In genomic region chr22:39547587-39547947, GRCh38 we compare ENCODE assay signal across 18 cellular contexts. TPM values are rescaled to one million over a fixed set of nuclear protein-coding genes. Genes with fewer than 3 reads are reported as not detected.
DNase-seq lines count a peak whose midpoint lies in the region; ATAC-seq, FAIRE-seq and TF ChIP-seq lines count a peak whose summit lies in the region.
"Had no signal": no experiment of that assay in that cellular context is flagged by ENCODE, and none has a peak within 500 bp of the region (broad histone marks: within the 10 kb centered on the region; RNA-seq: fewer than 3 reads in every experiment).

No MANE protein-coding gene starts in this region.

- no peaks in the 10 kb centered on the region for H3K4me1 ChIP-seq in HepG2 (ENCODE audit: insufficient read depth, low read length)
- H3K4me1 ChIP-seq in right lobe of liver = no peaks in the 10 kb centered on the region
- H3K4me1 ChIP-seq in thyroid gland = peaks cover 21 to 31% of the 10 kb centered on the region in 2 donors

- H3K27me3 ChIP-seq in HepG2 (ENCODE audit: control insufficient read depth in 1 of 2, insufficient read depth in 2 of 2, low read length in 2 of 2) (peaks cover 0 to 13% of the 10 kb centered on the region in 2 experiments; a peak in 3 of 5 replicates), right lobe of liver (peaks cover 0 to 14% of the 10 kb centered on the region in 2 donors), thyroid gland (no peaks in the 10 kb centered on the region)
- H3K27me3 ChIP-seq: BE2C had no signal

- 0% methylated on average over 2 of the region's 2 CpGs for WGBS in HepG2 (ENCODE audit: low lambda C conversion rate)
- 23% methylated on average over 2 of the region's 2 CpGs for WGBS in right lobe of liver (ENCODE audit: insufficient coverage, low coverage, low lambda C conversion rate, missing lambda C conversion rate)
- WGBS in thyroid gland, 2 donors = 19 to 24% methylated on average over 2 of the region's 2 CpGs

- H3K79me2 ChIP-seq in HepG2 (ENCODE audit: insufficient read depth, low read length) = no peaks in the 10 kb centered on the region

- TF ChIP-seq POLR2A in HepG2 (IDR thresholded peaks at IDR 0.05; ENCODE audit: insufficient read depth in 1 of 2, low read depth in 2 of 2, low read length in 2 of 2) = no peak
- no peak for TF ChIP-seq POLR2A in right lobe of liver (IDR thresholded peaks at IDR 0.05)
- TF ChIP-seq POLR2A in thyroid gland (IDR thresholded peaks at IDR 0.05) = no peak

- no peak overlapping the region for H3K4me2 ChIP-seq in HepG2 (ENCODE audit: low read depth, low read length)

- no peak for ATAC-seq in HepG2
- ATAC-seq in right lobe of liver = no peak
- no peak for ATAC-seq in T-helper 17 cell

- TF ChIP-seq EP300 in HepG2 (IDR thresholded peaks at IDR 0.05; ENCODE audit: low read depth in 2 of 2, low read length in 2 of 2) (no peak), HepG2 (CRISPR knock-in tag; IDR thresholded peaks at IDR 0.05; ENCODE audit: borderline replicate concordance) (no peak)

- H3K27me3 Mint-ChIP-seq in T-helper 17 cell = peaks cover 58% of the 10 kb centered on the region

- H3K27ac ChIP-seq in HepG2 (ENCODE audit: extremely low read length, insufficient read depth, low read length) (no peak overlapping the region), right lobe of liver (no peak overlapping the region), angular gyrus (ENCODE audit: low read depth, low read length) (peak overlapping the region; percentile 77), cingulate gyrus (ENCODE audit: low read depth, low read length) (peak overlapping the region; percentile 65), thyroid gland (peak overlapping the region; percentile 69 to 80 (median 77))

- H3K4me3 Mint-ChIP-seq in T-helper 17 cell = no peak overlapping the region
- H3K4me3 Mint-ChIP-seq: CD14-positive monocyte; CD4-positive, alpha-beta memory T cell; H9 had no signal

- DNase-seq in HepG2 (ENCODE audit: low spot score) = no peak
- no peak for DNase-seq in right lobe of liver
- no peak for DNase-seq in thyroid gland
- no peak for DNase-seq in T-helper 17 cell
- no peak for DNase-seq in NK-92 treated with Interleukin-12 subunit alpha and Interleukin-12 subunit beta, amount 100 ng/mL, for 24 hours (lab: John Stamatoyannopoulos, UW)
- DNase-seq in activated CD4-positive, alpha-beta T cell treated with anti-CD3 and anti-CD28 coated beads, Interleukin-2, amount 50 U/mL, for 4 hours = no peak
- DNase-seq: BE2C; CD4-positive, alpha-beta memory T cell; DMS153; DMS79; GDM1; H9 had no signal

- 0 out of 2 replicates have a peak, but pooled peaks cover 13% of the 10 kb centered on the region for H4K20me1 ChIP-seq in HepG2 (ENCODE audit: insufficient read depth, low read length)

- H3K36me3 ChIP-seq in HepG2 (replicated peaks in 1 of 2; ENCODE audit: control insufficient read depth in 1 of 2, insufficient read depth in 2 of 2, low read length in 2 of 2) = no peaks in the 10 kb centered on the region
- no peaks in the 10 kb centered on the region for H3K36me3 ChIP-seq in right lobe of liver
- H3K36me3 ChIP-seq in thyroid gland = no peaks in the 10 kb centered on the region
- H3K36me3 ChIP-seq: BE2C had no signal

- in situ Hi-C loops in HepG2 (cut with HindIII; ENCODE audit: extremely low pct_ligation_motif_present, low pct_unique_long_range_greater_than_20kb) = no loop called here

- TF ChIP-seq CTCF in HepG2 (CRISPR knock-in tag; IDR thresholded peaks at IDR 0.05) = no peak
- TF ChIP-seq CTCF in right lobe of liver (IDR thresholded peaks at IDR 0.05) = no peak
- TF ChIP-seq CTCF in thyroid gland (IDR thresholded peaks at IDR 0.05) = no peak

- no peak overlapping the region for H3K27ac Mint-ChIP-seq in T-helper 17 cell
- H3K27ac Mint-ChIP-seq: CD14-positive monocyte; CD4-positive, alpha-beta memory T cell; H9 had no signal

- no peak for FAIRE-seq in HepG2 (lab: Jason Lieb, UNC)
- FAIRE-seq: GM12892, H1 had no signal

- no TSS peak for BruUV-seq in HepG2 (replicated peaks; lab: Mats Ljungman, UMichigan)

- intact Hi-C loops in HepG2 (cut with micrococcal nuclease; ENCODE audit: unreplicated experiment) (no loop called here), right lobe of liver (cut with DNase I) (no loop called here), thyroid gland (cut with DNase I) (no loop called here)

- H3K36me3 Mint-ChIP-seq in T-helper 17 cell (ENCODE audit: low read depth) = peaks cover 8% of the 10 kb centered on the region
- H3K36me3 Mint-ChIP-seq: CD14-positive monocyte; CD4-positive, alpha-beta memory T cell had no signal

- no peak for TF ChIP-seq RAD21 in HepG2 (CRISPR knock-in tag; IDR thresholded peaks at IDR 0.05)

- H3K9ac ChIP-seq in HepG2 (ENCODE audit: insufficient read depth, low read depth, low read length) = no peak overlapping the region

- H2AFZ ChIP-seq in HepG2 (ENCODE audit: low read length) = no peak overlapping the region

- H3K9me3 ChIP-seq in HepG2 (ENCODE audit: low read length) = no peaks in the 10 kb centered on the region
- no peaks in the 10 kb centered on the region for H3K9me3 ChIP-seq in right lobe of liver
- H3K9me3 ChIP-seq in thyroid gland = no peaks in the 10 kb centered on the region
- no peaks in the 10 kb centered on the region for H3K9me3 ChIP-seq in T-helper 17 cell (ENCODE audit: control insufficient read depth, low read length, poor library complexity, severe bottlenecking)
- H3K9me3 ChIP-seq: BE2C had no signal

- peaks cover 7% of the 10 kb centered on the region for H3K4me1 Mint-ChIP-seq in T-helper 17 cell

- no peak overlapping the region for H3K4me3 ChIP-seq in HepG2 (replicated peaks in 1 of 3; ENCODE audit: insufficient read depth in 1 of 3, low read depth in 2 of 3, low read length in 3 of 3)
- H3K4me3 ChIP-seq in right lobe of liver = no peak overlapping the region
- no peak overlapping the region for H3K4me3 ChIP-seq in thyroid gland (replicated peaks in 1 of 3)

- POLR2A ChIA-PET in HepG2 (lab: Yijun Ruan, JAX) = no interaction called here

- CTCF ChIA-PET in HepG2 (lab: Yijun Ruan, JAX; ENCODE audit: low intra/inter-chr PET ratio, low total read pairs) = no interaction called here

RNA-seq across cellular contexts. Expression of gene RPS19BP1, which starts 15.0 kb away (rescaled TPM):
- total RNA-seq in HepG2 (2016; rRNA removed; fragmentation: Illumina TruSeq; extraction: Trizol) (81.3 and 88.2 TPM in 2 replicates), right lobe of liver (100 to 1,000 TPM in 2 of 6 experiments, 10 to 100 TPM in 4; 31.0 to 104 (median 32.8) TPM), thyroid gland (100 to 1,000 TPM; 120 to 243 (median 171) TPM), T-helper 17 cell (10 to 100 TPM; 42.6 to 47.3 TPM)
- 128 and 142 TPM in 2 replicates for total RNA-seq in HepG2 (2016; cell fraction: cytosol; rRNA removed; fragmentation: Illumina TruSeq; extraction: Trizol; ENCODE audit: low read depth)
- 77.0 and 92.6 TPM in 2 replicates for total RNA-seq in HepG2 (2016; cell fraction: insoluble cytoplasmic fraction; rRNA removed; fragmentation: Illumina TruSeq; extraction: Trizol)
- total RNA-seq in HepG2 (2016; cell fraction: membrane; rRNA removed; fragmentation: Illumina TruSeq; extraction: Trizol) = 138 and 159 TPM in 2 replicates
- 32.9 and 36.8 TPM in 2 replicates for total RNA-seq in HepG2 (2016; cell fraction: nucleus; rRNA removed; fragmentation: Illumina TruSeq; extraction: Trizol)
- polyA plus RNA-seq in HepG2 (2011; rRNA removed) = 44.3 and 47.8 TPM in 2 replicates
- polyA plus RNA-seq in HepG2 (2011; cell fraction: cytosol; rRNA removed) = 48.9 and 72.7 TPM in 2 replicates
- polyA plus RNA-seq in HepG2 (2011; cell fraction: nucleus; rRNA removed) = 39.6 and 43.4 TPM in 2 replicates
- polyA plus RNA-seq in HepG2 (2012) = 22.5 and 32.4 TPM in 2 replicates
- polyA plus RNA-seq in HepG2 (2016; cell fraction: cytosol; fragmentation: Illumina TruSeq; extraction: Trizol; ENCODE audit: low read depth) = 155 and 179 TPM in 2 replicates
- 84.3 and 101 TPM in 2 replicates for polyA plus RNA-seq in HepG2 (2016; cell fraction: insoluble cytoplasmic fraction; fragmentation: Illumina TruSeq; extraction: Trizol; ENCODE audit: low read depth)
- 130 and 146 TPM in 2 replicates for polyA plus RNA-seq in HepG2 (2016; cell fraction: membrane; fragmentation: Illumina TruSeq; extraction: Trizol; ENCODE audit: low read depth)
- 72.3 and 78.7 TPM in 2 replicates for polyA plus RNA-seq in HepG2 (2016; cell fraction: nucleus; fragmentation: Illumina TruSeq; extraction: Trizol; ENCODE audit: insufficient read depth, low read depth)
- 8.8 and 14.5 TPM in 2 replicates for polyA minus RNA-seq in HepG2 (2011; rRNA and poly(A)+ RNA removed; ENCODE audit: low replicate concordance)
- 7.8 and 8.0 TPM in 2 replicates for polyA minus RNA-seq in HepG2 (2011; cell fraction: cytosol; rRNA and poly(A)+ RNA removed)
- 12.2 and 13.9 TPM in 2 replicates for polyA minus RNA-seq in HepG2 (2011; cell fraction: nucleus; rRNA and poly(A)+ RNA removed)

RNA-seq across cellular contexts. Expression of gene CACNA1I, which starts 23.0 kb away (rescaled TPM):
- total RNA-seq in HepG2 (2016; rRNA removed; fragmentation: Illumina TruSeq; extraction: Trizol) (not detected in 2 replicates), right lobe of liver (under 1 TPM in 1 of 6 experiments, not detected in 5; 0.06 TPM), thyroid gland (10 to 100 TPM in 1 of 4 donors, 1 to 10 TPM in 3; 3.7 to 10.7 (median 6.4) TPM), T-helper 17 cell (10 to 100 TPM; 20.3 to 27.9 TPM)
- total RNA-seq in HepG2 (2016; cell fraction: cytosol; rRNA removed; fragmentation: Illumina TruSeq; extraction: Trizol; ENCODE audit: low read depth) = not detected in 2 replicates
- not detected in 2 replicates for total RNA-seq in HepG2 (2016; cell fraction: insoluble cytoplasmic fraction; rRNA removed; fragmentation: Illumina TruSeq; extraction: Trizol)
- total RNA-seq in HepG2 (2016; cell fraction: membrane; rRNA removed; fragmentation: Illumina TruSeq; extraction: Trizol) = not detected in 2 replicates
- not detected in 2 replicates for total RNA-seq in HepG2 (2016; cell fraction: nucleus; rRNA removed; fragmentation: Illumina TruSeq; extraction: Trizol)
- polyA plus RNA-seq in HepG2 (2011; rRNA removed) = not detected in 2 replicates
- polyA plus RNA-seq in HepG2 (2011; cell fraction: cytosol; rRNA removed) = not detected in 2 replicates
- polyA plus RNA-seq in HepG2 (2011; cell fraction: nucleus; rRNA removed) = 0.02 TPM in 2 replicates
- polyA plus RNA-seq in HepG2 (2012) = 0.03 TPM in 1 of 2 replicates, not detected in the other
- polyA plus RNA-seq in HepG2 (2016; cell fraction: cytosol; fragmentation: Illumina TruSeq; extraction: Trizol; ENCODE audit: low read depth) = not detected in 2 replicates
- polyA plus RNA-seq in HepG2 (2016; cell fraction: insoluble cytoplasmic fraction; fragmentation: Illumina TruSeq; extraction: Trizol; ENCODE audit: low read depth) = not detected in 2 replicates
- not detected in 2 replicates for polyA plus RNA-seq in HepG2 (2016; cell fraction: membrane; fragmentation: Illumina TruSeq; extraction: Trizol; ENCODE audit: low read depth)
- not detected in 2 replicates for polyA plus RNA-seq in HepG2 (2016; cell fraction: nucleus; fragmentation: Illumina TruSeq; extraction: Trizol; ENCODE audit: insufficient read depth, low read depth)
- 0.04 and 0.05 TPM in 2 replicates for polyA minus RNA-seq in HepG2 (2011; rRNA and poly(A)+ RNA removed; ENCODE audit: low replicate concordance)
- polyA minus RNA-seq in HepG2 (2011; cell fraction: cytosol; rRNA and poly(A)+ RNA removed) = not detected in 2 replicates
- not detected in 2 replicates for polyA minus RNA-seq in HepG2 (2011; cell fraction: nucleus; rRNA and poly(A)+ RNA removed)
- total RNA-seq: Daoy had no signal
- polyA plus RNA-seq: CD14-positive monocyte had no signal

RNA-seq across cellular contexts. Expression of gene ATF4, which starts 27.2 kb away (rescaled TPM):
- total RNA-seq in HepG2 (2016; rRNA removed; fragmentation: Illumina TruSeq; extraction: Trizol) (442 and 486 TPM in 2 replicates), right lobe of liver (100 to 1,000 TPM; 114 to 187 (median 157) TPM), thyroid gland (100 to 1,000 TPM; 173 to 273 (median 210) TPM), T-helper 17 cell (100 to 1,000 TPM; 260 to 333 TPM)
- total RNA-seq in HepG2 (2016; cell fraction: cytosol; rRNA removed; fragmentation: Illumina TruSeq; extraction: Trizol; ENCODE audit: low read depth) = 489 and 519 TPM in 2 replicates
- total RNA-seq in HepG2 (2016; cell fraction: insoluble cytoplasmic fraction; rRNA removed; fragmentation: Illumina TruSeq; extraction: Trizol) = 409 and 471 TPM in 2 replicates
- total RNA-seq in HepG2 (2016; cell fraction: membrane; rRNA removed; fragmentation: Illumina TruSeq; extraction: Trizol) = 1,028 and 1,060 TPM in 2 replicates
- 286 and 328 TPM in 2 replicates for total RNA-seq in HepG2 (2016; cell fraction: nucleus; rRNA removed; fragmentation: Illumina TruSeq; extraction: Trizol)
- polyA plus RNA-seq in HepG2 (2011; rRNA removed) = 1,157 and 1,297 TPM in 2 replicates
- polyA plus RNA-seq in HepG2 (2011; cell fraction: cytosol; rRNA removed) = 1,218 and 1,254 TPM in 2 replicates
- 1,279 and 1,395 TPM in 2 replicates for polyA plus RNA-seq in HepG2 (2011; cell fraction: nucleus; rRNA removed)
- polyA plus RNA-seq in HepG2 (2012) = 465 and 610 TPM in 2 replicates
- 745 and 811 TPM in 2 replicates for polyA plus RNA-seq in HepG2 (2016; cell fraction: cytosol; fragmentation: Illumina TruSeq; extraction: Trizol; ENCODE audit: low read depth)
- 563 and 623 TPM in 2 replicates for polyA plus RNA-seq in HepG2 (2016; cell fraction: insoluble cytoplasmic fraction; fragmentation: Illumina TruSeq; extraction: Trizol; ENCODE audit: low read depth)
- polyA plus RNA-seq in HepG2 (2016; cell fraction: membrane; fragmentation: Illumina TruSeq; extraction: Trizol; ENCODE audit: low read depth) = 1,265 and 1,282 TPM in 2 replicates
- 710 and 725 TPM in 2 replicates for polyA plus RNA-seq in HepG2 (2016; cell fraction: nucleus; fragmentation: Illumina TruSeq; extraction: Trizol; ENCODE audit: insufficient read depth, low read depth)
- polyA minus RNA-seq in HepG2 (2011; rRNA and poly(A)+ RNA removed; ENCODE audit: low replicate concordance) = 242 and 314 TPM in 2 replicates
- polyA minus RNA-seq in HepG2 (2011; cell fraction: cytosol; rRNA and poly(A)+ RNA removed) = 175 and 193 TPM in 2 replicates
- polyA minus RNA-seq in HepG2 (2011; cell fraction: nucleus; rRNA and poly(A)+ RNA removed) = 213 and 242 TPM in 2 replicates

RNA-seq across cellular contexts. Expression of gene MIEF1, which starts 45.5 kb away (rescaled TPM):
- 34.8 and 41.4 TPM in 2 replicates for total RNA-seq in HepG2 (2016; rRNA removed; fragmentation: Illumina TruSeq; extraction: Trizol)
- total RNA-seq in HepG2 (2016; cell fraction: cytosol; rRNA removed; fragmentation: Illumina TruSeq; extraction: Trizol; ENCODE audit: low read depth) = 5.5 and 6.5 TPM in 2 replicates
- 33.7 and 36.8 TPM in 2 replicates for total RNA-seq in HepG2 (2016; cell fraction: insoluble cytoplasmic fraction; rRNA removed; fragmentation: Illumina TruSeq; extraction: Trizol)
- 22.9 and 23.9 TPM in 2 replicates for total RNA-seq in HepG2 (2016; cell fraction: membrane; rRNA removed; fragmentation: Illumina TruSeq; extraction: Trizol)
- total RNA-seq in HepG2 (2016; cell fraction: nucleus; rRNA removed; fragmentation: Illumina TruSeq; extraction: Trizol) = 26.2 and 27.8 TPM in 2 replicates
- 21.7 and 22.3 TPM in 2 replicates for polyA plus RNA-seq in HepG2 (2011; rRNA removed)
- 19.7 and 20.6 TPM in 2 replicates for polyA plus RNA-seq in HepG2 (2011; cell fraction: cytosol; rRNA removed)
- 24.5 and 25.2 TPM in 2 replicates for polyA plus RNA-seq in HepG2 (2011; cell fraction: nucleus; rRNA removed)
- 28.6 and 29.6 TPM in 2 replicates for polyA plus RNA-seq in HepG2 (2012)
- polyA plus RNA-seq in HepG2 (2016; cell fraction: cytosol; fragmentation: Illumina TruSeq; extraction: Trizol; ENCODE audit: low read depth) = 2.6 and 3.1 TPM in 2 replicates
- 31.2 and 35.5 TPM in 2 replicates for polyA plus RNA-seq in HepG2 (2016; cell fraction: insoluble cytoplasmic fraction; fragmentation: Illumina TruSeq; extraction: Trizol; ENCODE audit: low read depth)
- 11.4 and 11.8 TPM in 2 replicates for polyA plus RNA-seq in HepG2 (2016; cell fraction: membrane; fragmentation: Illumina TruSeq; extraction: Trizol; ENCODE audit: low read depth)
- 32.6 and 32.8 TPM in 2 replicates for polyA plus RNA-seq in HepG2 (2016; cell fraction: nucleus; fragmentation: Illumina TruSeq; extraction: Trizol; ENCODE audit: insufficient read depth, low read depth)
- polyA minus RNA-seq in HepG2 (2011; rRNA and poly(A)+ RNA removed; ENCODE audit: low replicate concordance) = 36.4 and 63.8 TPM in 2 replicates
- 19.3 and 21.8 TPM in 2 replicates for polyA minus RNA-seq in HepG2 (2011; cell fraction: cytosol; rRNA and poly(A)+ RNA removed)
- polyA minus RNA-seq in HepG2 (2011; cell fraction: nucleus; rRNA and poly(A)+ RNA removed) = 27.2 and 33.9 TPM in 2 replicates
- total RNA-seq in right lobe of liver = 10 to 100 TPM; 17.4 to 24.4 (median 21.5) TPM
- 10 to 100 TPM; 21.4 to 30.5 (median 26.7) TPM for total RNA-seq in thyroid gland
- total RNA-seq in T-helper 17 cell = 10 to 100 TPM; 16.9 to 22.7 TPM

Comparison
In these comparisons a context has a peak if more than half of its experiments do, and no peak if none do; other contexts are left out.
1. H3K27ac ChIP-seq: peak in angular gyrus (single experiment), cingulate gyrus (single experiment) and thyroid gland (3 of 3); none in HepG2 (single experiment) and right lobe of liver (0 of 3).